In genomic region chr21:16534408-16535099, GRCh38 we compare ENCODE assay signal across 8 cellular contexts.
DNase-seq lines count a peak whose midpoint lies in the region; ATAC-seq and TF ChIP-seq lines count a peak whose summit lies in the region.

No MANE protein-coding gene starts in this region.

- H3K4me3 ChIP-seq in lower leg skin (ENCODE audit: low read depth, poor library complexity, severe bottlenecking) (no peak overlapping the region), urinary bladder (ENCODE audit: low read depth, low read length) (peak overlapping the region; percentile 19)

- no peak overlapping the region for H3K27ac Mint-ChIP-seq in immature natural killer cell
- no peak overlapping the region for H3K27ac Mint-ChIP-seq in natural killer cell treated with Interleukin-12 subunit alpha and Interleukin-12 subunit beta and Interleukin-15 and Interleukin-18, amount 100 ng/mL, for 72 hours

- H3K9me3 Mint-ChIP-seq in immature natural killer cell = peaks cover 8 to 62% (median 31%) of the 10 kb centered on the region in 6 donors
- peaks cover 15% of the 10 kb centered on the region for H3K9me3 Mint-ChIP-seq in natural killer cell treated with Interleukin-12 subunit alpha and Interleukin-12 subunit beta and Interleukin-15 and Interleukin-18, amount 100 ng/mL, for 72 hours

- 17 to 21% methylated on average over 11 of the region's 11 CpGs for WGBS in lower leg skin, 2 donors
- whole genome bisulfite sequencing in urinary bladder = 20% methylated on average over 11 of the region's 11 CpGs

- H3K27ac ChIP-seq in cingulate gyrus (ENCODE audit: low read depth, low read length) (peak overlapping the region; percentile 92), urinary bladder (ENCODE audit: low read depth) (no peak overlapping the region)

- H3K27me3 Mint-ChIP-seq in immature natural killer cell (ENCODE audit: low read depth in 3 of 3) = no peaks in the 10 kb centered on the region
- no peaks in the 10 kb centered on the region for H3K27me3 Mint-ChIP-seq in natural killer cell treated with Interleukin-12 subunit alpha and Interleukin-12 subunit beta and Interleukin-15 and Interleukin-18, amount 100 ng/mL, for 72 hours

- no peak for TF ChIP-seq POLR2A in lower leg skin (IDR thresholded peaks at IDR 0.05)

- no peaks in the 10 kb centered on the region for H3K36me3 Mint-ChIP-seq in immature natural killer cell
- H3K36me3 Mint-ChIP-seq in natural killer cell treated with Interleukin-12 subunit alpha and Interleukin-12 subunit beta and Interleukin-15 and Interleukin-18, amount 100 ng/mL, for 72 hours = peaks cover 6% of the 10 kb centered on the region

- peak; percentile 49 for DNase-seq in DMS53 (lab: John Stamatoyannopoulos, UW)
- no peak for DNase-seq in DMS53 treated with DMSO at 0.1 percent for 48 hours (lab: John Stamatoyannopoulos, UW; ENCODE audit: unreplicated experiment)
- DNase-seq in lower leg skin (ENCODE audit: low spot score in 2 of 2) = peak; percentile 79 to 94
- DNase-seq in immature natural killer cell = no peak
- DNase-seq in natural killer cell treated with Interleukin-12 subunit alpha and Interleukin-12 subunit beta and Interleukin-15 and Interleukin-18, amount 100 ng/mL, for 72 hours (ENCODE audit: low spot score) = no peak

- no peaks in the 10 kb centered on the region for H3K36me3 ChIP-seq in urinary bladder (ENCODE audit: insufficient read depth)

- H3K4me1 ChIP-seq in urinary bladder (ENCODE audit: insufficient read depth) = no peaks in the 10 kb centered on the region

- intact Hi-C loops in lower leg skin (cut with DNase I; ENCODE audit: low total_unique reads) = no loop called here

- no peak for ATAC-seq in natural killer cell treated with Interleukin-12 subunit alpha and Interleukin-12 subunit beta and Interleukin-15 and Interleukin-18, amount 100 ng/mL, for 72 hours
- no peak for ATAC-seq in GM21515 (IDR thresholded peaks at IDR 0.05; ENCODE audit: unreplicated experiment)

- no peaks in the 10 kb centered on the region for H3K4me1 Mint-ChIP-seq in immature natural killer cell
- no peaks in the 10 kb centered on the region for H3K4me1 Mint-ChIP-seq in natural killer cell treated with Interleukin-12 subunit alpha and Interleukin-12 subunit beta and Interleukin-15 and Interleukin-18, amount 100 ng/mL, for 72 hours (ENCODE audit: low read depth in 2 of 2)

- TF ChIP-seq CTCF in lower leg skin (IDR thresholded peaks at IDR 0.05) = no peak

- H3K4me3 Mint-ChIP-seq in immature natural killer cell = no peak overlapping the region
- H3K4me3 Mint-ChIP-seq in natural killer cell treated with Interleukin-12 subunit alpha and Interleukin-12 subunit beta and Interleukin-15 and Interleukin-18, amount 100 ng/mL, for 72 hours = no peak overlapping the region

Comparison
In these comparisons a context has a peak if more than half of its experiments do, and no peak if none do; other contexts are left out.
1. DNase-seq: peak in DMS53 (single experiment) and lower leg skin (2 of 2); none in DMS53 treated with DMSO at 0.1 percent for 48 hours (single experiment), immature natural killer cell (0 of 3) and natural killer cell treated with Interleukin-12 subunit alpha and Interleukin-12 subunit beta and Interleukin-15 and Interleukin-18, amount 100 ng/mL, for 72 hours (single experiment).